1 cellular context compared by ENCODE assay signal in the genomic region with DNA sequence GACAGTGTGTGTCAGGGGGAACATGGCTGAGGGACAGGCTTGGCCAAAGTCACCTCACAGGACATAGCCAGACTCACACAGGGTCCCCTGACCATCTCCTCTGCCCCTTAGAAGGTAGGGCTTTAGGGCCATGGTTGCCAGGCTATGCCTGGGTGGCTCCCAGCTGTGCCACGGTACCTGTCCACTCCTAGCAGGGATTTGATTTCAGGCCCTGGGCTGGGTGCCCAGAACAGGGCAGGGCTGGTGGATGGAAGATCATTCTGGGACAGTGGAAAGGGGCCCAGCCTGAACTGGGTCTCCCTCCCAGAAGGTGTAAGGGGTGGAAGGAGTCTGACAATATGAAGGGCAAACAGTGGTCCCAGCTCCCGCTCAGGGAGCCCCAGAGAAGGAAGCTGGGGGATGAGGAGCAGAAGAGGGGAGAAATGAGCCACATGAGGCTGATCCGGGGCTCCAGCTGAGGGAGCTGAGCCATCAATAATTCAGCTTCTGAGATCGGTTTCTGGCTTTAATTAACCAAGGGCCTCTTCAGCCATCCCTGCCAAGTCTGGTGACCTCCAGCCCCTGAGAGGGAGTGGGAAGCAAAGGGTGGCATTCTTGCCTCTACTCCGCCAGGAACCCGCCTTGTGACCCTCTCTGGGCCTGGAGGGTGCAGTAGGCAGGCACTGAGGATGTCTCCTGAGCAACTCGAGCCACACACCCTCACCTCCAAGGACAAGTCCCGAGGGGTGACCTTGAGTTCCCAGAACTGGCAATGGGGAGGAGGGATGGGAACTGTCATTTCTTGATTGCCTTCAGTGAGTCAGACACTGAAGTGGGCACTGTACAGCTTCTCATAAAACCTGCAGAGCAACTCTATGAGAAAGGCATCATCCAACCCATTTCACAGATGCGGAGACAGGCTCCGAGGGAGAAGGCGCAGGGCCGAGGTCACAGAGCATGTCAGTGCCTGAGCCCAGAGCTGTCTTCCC.
A peak's percentile ranks its signal among the peaks of the same experiment; 100 is the strongest.
TF ChIP-seq lines count a peak whose summit lies in the region.

No MANE protein-coding gene starts in this region.

TF ChIP-seq in K562, 482 proteins besides CTCF, POLR2A, EP300 and RAD21:
- TF ChIP-seq SAFB2 (IDR thresholded peaks at IDR 0.05; ENCODE audit: borderline replicate concordance, low read depth, low read length, severe bottlenecking) (no peak), ESRRA (IDR thresholded peaks at IDR 0.05; ENCODE audit: borderline replicate concordance, low read depth) (peak; percentile 79), ZNF263 (CRISPR knock-in tag; IDR thresholded peaks at IDR 0.05; ENCODE audit: borderline replicate concordance) (peak; percentile 65; the same call in 1 of the 2 replicates)
- TF ChIP-seq, protein P1, sequence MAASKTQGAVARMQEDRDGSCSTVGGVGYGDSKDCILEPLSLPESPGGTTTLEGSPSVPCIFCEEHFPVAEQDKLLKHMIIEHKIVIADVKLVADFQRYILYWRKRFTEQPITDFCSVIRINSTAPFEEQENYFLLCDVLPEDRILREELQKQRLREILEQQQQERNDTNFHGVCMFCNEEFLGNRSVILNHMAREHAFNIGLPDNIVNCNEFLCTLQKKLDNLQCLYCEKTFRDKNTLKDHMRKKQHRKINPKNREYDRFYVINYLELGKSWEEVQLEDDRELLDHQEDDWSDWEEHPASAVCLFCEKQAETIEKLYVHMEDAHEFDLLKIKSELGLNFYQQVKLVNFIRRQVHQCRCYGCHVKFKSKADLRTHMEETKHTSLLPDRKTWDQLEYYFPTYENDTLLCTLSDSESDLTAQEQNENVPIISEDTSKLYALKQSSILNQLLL (CRISPR knock-in tag; IDR thresholded peaks at IDR 0.05; ENCODE audit: borderline replicate concordance), result 0 out of 2 replicates have a peak, but pooled peaks have one; percentile 19
- TF ChIP-seq, protein P2, sequence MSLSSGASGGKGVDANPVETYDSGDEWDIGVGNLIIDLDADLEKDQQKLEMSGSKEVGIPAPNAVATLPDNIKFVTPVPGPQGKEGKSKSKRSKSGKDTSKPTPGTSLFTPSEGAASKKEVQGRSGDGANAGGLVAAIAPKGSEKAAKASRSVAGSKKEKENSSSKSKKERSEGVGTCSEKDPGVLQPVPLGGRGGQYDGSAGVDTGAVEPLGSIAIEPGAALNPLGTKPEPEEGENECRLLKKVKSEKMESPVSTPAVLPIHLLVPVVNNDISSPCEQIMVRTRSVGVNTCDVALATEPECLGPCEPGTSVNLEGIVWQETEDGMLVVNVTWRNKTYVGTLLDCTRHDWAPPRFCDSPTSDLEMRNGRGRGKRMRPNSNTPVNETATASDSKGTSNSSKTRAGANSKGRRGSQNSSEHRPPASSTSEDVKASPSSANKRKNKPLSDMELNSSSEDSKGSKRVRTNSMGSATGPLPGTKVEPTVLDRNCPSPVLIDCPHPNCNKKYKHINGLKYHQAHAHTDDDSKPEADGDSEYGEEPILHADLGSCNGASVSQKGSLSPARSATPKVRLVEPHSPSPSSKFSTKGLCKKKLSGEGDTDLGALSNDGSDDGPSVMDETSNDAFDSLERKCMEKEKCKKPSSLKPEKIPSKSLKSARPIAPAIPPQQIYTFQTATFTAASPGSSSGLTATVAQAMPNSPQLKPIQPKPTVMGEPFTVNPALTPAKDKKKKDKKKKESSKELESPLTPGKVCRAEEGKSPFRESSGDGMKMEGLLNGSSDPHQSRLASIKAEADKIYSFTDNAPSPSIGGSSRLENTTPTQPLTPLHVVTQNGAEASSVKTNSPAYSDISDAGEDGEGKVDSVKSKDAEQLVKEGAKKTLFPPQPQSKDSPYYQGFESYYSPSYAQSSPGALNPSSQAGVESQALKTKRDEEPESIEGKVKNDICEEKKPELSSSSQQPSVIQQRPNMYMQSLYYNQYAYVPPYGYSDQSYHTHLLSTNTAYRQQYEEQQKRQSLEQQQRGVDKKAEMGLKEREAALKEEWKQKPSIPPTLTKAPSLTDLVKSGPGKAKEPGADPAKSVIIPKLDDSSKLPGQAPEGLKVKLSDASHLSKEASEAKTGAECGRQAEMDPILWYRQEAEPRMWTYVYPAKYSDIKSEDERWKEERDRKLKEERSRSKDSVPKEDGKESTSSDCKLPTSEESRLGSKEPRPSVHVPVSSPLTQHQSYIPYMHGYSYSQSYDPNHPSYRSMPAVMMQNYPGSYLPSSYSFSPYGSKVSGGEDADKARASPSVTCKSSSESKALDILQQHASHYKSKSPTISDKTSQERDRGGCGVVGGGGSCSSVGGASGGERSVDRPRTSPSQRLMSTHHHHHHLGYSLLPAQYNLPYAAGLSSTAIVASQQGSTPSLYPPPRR (CRISPR knock-in tag; IDR thresholded peaks at IDR 0.05; ENCODE audit: borderline replicate concordance), result no peak
